In genomic region chr2:197239434-197239833, GRCh38 we compare ENCODE assay signal across 8 cellular contexts.
A peak's percentile ranks its signal among the peaks of the same experiment; 100 is the strongest.
DNase-seq lines count a peak whose midpoint lies in the region; ATAC-seq and TF ChIP-seq lines count a peak whose summit lies in the region.

No MANE protein-coding gene starts in this region.

- ATAC-seq in HG03097 (IDR thresholded peaks at IDR 0.05; ENCODE audit: low FRiP score, unreplicated experiment) = peak; percentile 44

- peaks cover 84% of the 10 kb centered on the region for H3K4me1 Mint-ChIP-seq in activated naive CD4-positive, alpha-beta T cell treated with anti-CD3 and anti-CD28 coated beads, Interleukin-2, amount 10 ng/mL, durations not matched to agents 7 days and 5 days
- peaks cover 83% of the 10 kb centered on the region for H3K4me1 Mint-ChIP-seq in activated CD4-positive, alpha-beta memory T cell treated with anti-CD3 and anti-CD28 coated beads for 36 hours (ENCODE audit: low read depth)

- CTCF ChIA-PET in activated naive CD4-positive, alpha-beta T cell treated with anti-CD3 and anti-CD28 coated beads, Interleukin-2, amount 10 ng/mL, durations not matched to agents 7 days and 5 days (lab: Charles Lee) = interaction anchor here (2.4 kb wide), 1 partner anchor 30 kb away, joined by 7 read pairs; no protein-coding TSS in a partner anchor
- CTCF ChIA-PET in activated CD4-positive, alpha-beta memory T cell treated with anti-CD3 and anti-CD28 coated beads for 36 hours (lab: Charles Lee) = interaction anchor here (1.1 to 1.5 kb wide), 3 partner anchors 10 to 22 kb away, joined by 3 to 7 read pairs (median 3); no protein-coding TSS in a partner anchor

- no peaks in the 10 kb centered on the region for H3K9me2 ChIP-seq in hepatocyte (replicated peaks; ENCODE audit: insufficient read depth)

- POLR2A ChIA-PET in activated CD4-positive, alpha-beta memory T cell treated with anti-CD3 and anti-CD28 coated beads for 36 hours (lab: Charles Lee) = interaction anchor here (1.0 to 2.5 kb wide), 5 partner anchors 16 to 72 kb away, joined by 4 to 8 read pairs (median 4); no protein-coding TSS in a partner anchor

- no peak overlapping the region for H3K4me3 ChIP-seq in thymus (ENCODE audit: low read length)
- no peak overlapping the region for H3K4me3 ChIP-seq in hepatocyte

- H3K9me3 Mint-ChIP-seq in activated naive CD4-positive, alpha-beta T cell treated with anti-CD3 and anti-CD28 coated beads, Interleukin-2, amount 10 ng/mL, durations not matched to agents 7 days and 5 days = peaks cover 4% of the 10 kb centered on the region
- H3K9me3 Mint-ChIP-seq in activated CD4-positive, alpha-beta memory T cell treated with anti-CD3 and anti-CD28 coated beads for 36 hours = no peaks in the 10 kb centered on the region

- peak overlapping the region; percentile 71 for H3K4me3 Mint-ChIP-seq in activated naive CD4-positive, alpha-beta T cell treated with anti-CD3 and anti-CD28 coated beads, Interleukin-2, amount 10 ng/mL, durations not matched to agents 7 days and 5 days
- peak overlapping the region; percentile 78 for H3K4me3 Mint-ChIP-seq in activated CD4-positive, alpha-beta memory T cell treated with anti-CD3 and anti-CD28 coated beads for 36 hours

- peaks cover 44% of the 10 kb centered on the region for H3K36me3 Mint-ChIP-seq in activated naive CD4-positive, alpha-beta T cell treated with anti-CD3 and anti-CD28 coated beads, Interleukin-2, amount 10 ng/mL, durations not matched to agents 7 days and 5 days
- peaks cover 6% of the 10 kb centered on the region for H3K36me3 Mint-ChIP-seq in activated CD4-positive, alpha-beta memory T cell treated with anti-CD3 and anti-CD28 coated beads for 36 hours

- WGBS in thymus = 5% methylated on average over 2 of the region's 2 CpGs
- 75% methylated on average over 2 of the region's 2 CpGs for WGBS in hepatocyte (ENCODE audit: low lambda C conversion rate, missing lambda C conversion rate)

- H3K27me3 ChIP-seq in thymus (ENCODE audit: control insufficient read depth, insufficient read depth) (no peaks in the 10 kb centered on the region), hepatocyte (no peaks in the 10 kb centered on the region)

- peak overlapping the region; percentile 94 for H3K27ac Mint-ChIP-seq in activated naive CD4-positive, alpha-beta T cell treated with anti-CD3 and anti-CD28 coated beads, Interleukin-2, amount 10 ng/mL, durations not matched to agents 7 days and 5 days
- H3K27ac Mint-ChIP-seq in activated CD4-positive, alpha-beta memory T cell treated with anti-CD3 and anti-CD28 coated beads for 36 hours = peak overlapping the region; percentile 92

- intact Hi-C loops in activated CD4-positive, alpha-beta memory T cell treated with anti-CD3 and anti-CD28 coated beads for 36 hours (cut with micrococcal nuclease) = loop anchor here (1.0 kb wide), 5 partner anchors 16 to 69 kb away; no protein-coding TSS in a partner anchor

- H3K79me2 ChIP-seq in hepatocyte = no peaks in the 10 kb centered on the region

- no peaks in the 10 kb centered on the region for H3K27me3 Mint-ChIP-seq in activated naive CD4-positive, alpha-beta T cell treated with anti-CD3 and anti-CD28 coated beads, Interleukin-2, amount 10 ng/mL, durations not matched to agents 7 days and 5 days
- H3K27me3 Mint-ChIP-seq in activated CD4-positive, alpha-beta memory T cell treated with anti-CD3 and anti-CD28 coated beads for 36 hours = no peaks in the 10 kb centered on the region

- H4K20me1 ChIP-seq in hepatocyte (ENCODE audit: insufficient read depth, poor library complexity, severe bottlenecking) = no peaks in the 10 kb centered on the region

- peak overlapping the region; percentile 62 for H3K27ac ChIP-seq in thymus (ENCODE audit: low read depth)
- no peak overlapping the region for H3K27ac ChIP-seq in hepatocyte

- DNase-seq in activated naive CD4-positive, alpha-beta T cell treated with anti-CD3 and anti-CD28 coated beads, Interleukin-2, amount 10 ng/mL, durations not matched to agents 7 days and 5 days = no peak
- DNase-seq in activated naive CD4-positive, alpha-beta T cell treated with Interleukin-2 at 50 U/mL for 16 hours = no peak
- no peak for DNase-seq in activated CD4-positive, alpha-beta memory T cell treated with anti-CD3 and anti-CD28 coated beads for 36 hours
- DNase-seq in NCI-H128 (lab: John Stamatoyannopoulos, UW; ENCODE audit: unreplicated experiment) (no peak), DMS53 (lab: John Stamatoyannopoulos, UW) (no peak), hepatocyte (ENCODE audit: low spot score) (no peak)

- no peak for TF ChIP-seq CTCF in hepatocyte (IDR thresholded peaks at IDR 0.05; ENCODE audit: poor library complexity)

- no peak overlapping the region for H3K4me2 ChIP-seq in hepatocyte

- H3K36me3 ChIP-seq in thymus (ENCODE audit: control insufficient read depth, insufficient read depth) (no peaks in the 10 kb centered on the region), hepatocyte (replicated peaks; ENCODE audit: insufficient read depth, low read depth) (no peaks in the 10 kb centered on the region)

- H3K4me1 ChIP-seq in thymus (ENCODE audit: control insufficient read depth, insufficient read depth, low read length) (peaks cover 41% of the 10 kb centered on the region), hepatocyte (ENCODE audit: insufficient read depth) (no peaks in the 10 kb centered on the region)

- no peak overlapping the region for H2AFZ ChIP-seq in hepatocyte

- H3K9me3 ChIP-seq in thymus (ENCODE audit: control insufficient read depth) (no peaks in the 10 kb centered on the region), hepatocyte (ENCODE audit: low read depth) (no peaks in the 10 kb centered on the region)
